1 cellular context compared by ENCODE assay signal in the genomic region with DNA sequence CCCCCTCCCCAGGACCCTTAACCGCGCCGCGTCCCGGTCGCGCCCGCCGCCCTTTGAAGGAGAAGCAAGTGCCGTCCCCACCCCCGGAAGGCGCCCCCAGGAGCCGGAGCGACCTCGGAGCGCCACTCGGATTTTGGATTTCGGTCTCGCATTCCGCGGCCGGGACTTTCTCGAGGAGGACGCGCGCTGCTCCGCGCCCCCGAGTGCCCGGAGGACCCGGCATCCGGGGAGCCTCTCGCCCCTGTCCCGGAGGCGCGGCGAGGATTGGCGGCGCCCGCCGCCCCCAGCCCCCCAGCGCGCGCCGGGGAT.
TF ChIP-seq lines count a peak whose summit lies in the region.

No MANE protein-coding gene starts in this region.

TF ChIP-seq in K562, 482 proteins besides CTCF, POLR2A, EP300 and RAD21 (continued from another document):
- TF ChIP-seq, protein P1, sequence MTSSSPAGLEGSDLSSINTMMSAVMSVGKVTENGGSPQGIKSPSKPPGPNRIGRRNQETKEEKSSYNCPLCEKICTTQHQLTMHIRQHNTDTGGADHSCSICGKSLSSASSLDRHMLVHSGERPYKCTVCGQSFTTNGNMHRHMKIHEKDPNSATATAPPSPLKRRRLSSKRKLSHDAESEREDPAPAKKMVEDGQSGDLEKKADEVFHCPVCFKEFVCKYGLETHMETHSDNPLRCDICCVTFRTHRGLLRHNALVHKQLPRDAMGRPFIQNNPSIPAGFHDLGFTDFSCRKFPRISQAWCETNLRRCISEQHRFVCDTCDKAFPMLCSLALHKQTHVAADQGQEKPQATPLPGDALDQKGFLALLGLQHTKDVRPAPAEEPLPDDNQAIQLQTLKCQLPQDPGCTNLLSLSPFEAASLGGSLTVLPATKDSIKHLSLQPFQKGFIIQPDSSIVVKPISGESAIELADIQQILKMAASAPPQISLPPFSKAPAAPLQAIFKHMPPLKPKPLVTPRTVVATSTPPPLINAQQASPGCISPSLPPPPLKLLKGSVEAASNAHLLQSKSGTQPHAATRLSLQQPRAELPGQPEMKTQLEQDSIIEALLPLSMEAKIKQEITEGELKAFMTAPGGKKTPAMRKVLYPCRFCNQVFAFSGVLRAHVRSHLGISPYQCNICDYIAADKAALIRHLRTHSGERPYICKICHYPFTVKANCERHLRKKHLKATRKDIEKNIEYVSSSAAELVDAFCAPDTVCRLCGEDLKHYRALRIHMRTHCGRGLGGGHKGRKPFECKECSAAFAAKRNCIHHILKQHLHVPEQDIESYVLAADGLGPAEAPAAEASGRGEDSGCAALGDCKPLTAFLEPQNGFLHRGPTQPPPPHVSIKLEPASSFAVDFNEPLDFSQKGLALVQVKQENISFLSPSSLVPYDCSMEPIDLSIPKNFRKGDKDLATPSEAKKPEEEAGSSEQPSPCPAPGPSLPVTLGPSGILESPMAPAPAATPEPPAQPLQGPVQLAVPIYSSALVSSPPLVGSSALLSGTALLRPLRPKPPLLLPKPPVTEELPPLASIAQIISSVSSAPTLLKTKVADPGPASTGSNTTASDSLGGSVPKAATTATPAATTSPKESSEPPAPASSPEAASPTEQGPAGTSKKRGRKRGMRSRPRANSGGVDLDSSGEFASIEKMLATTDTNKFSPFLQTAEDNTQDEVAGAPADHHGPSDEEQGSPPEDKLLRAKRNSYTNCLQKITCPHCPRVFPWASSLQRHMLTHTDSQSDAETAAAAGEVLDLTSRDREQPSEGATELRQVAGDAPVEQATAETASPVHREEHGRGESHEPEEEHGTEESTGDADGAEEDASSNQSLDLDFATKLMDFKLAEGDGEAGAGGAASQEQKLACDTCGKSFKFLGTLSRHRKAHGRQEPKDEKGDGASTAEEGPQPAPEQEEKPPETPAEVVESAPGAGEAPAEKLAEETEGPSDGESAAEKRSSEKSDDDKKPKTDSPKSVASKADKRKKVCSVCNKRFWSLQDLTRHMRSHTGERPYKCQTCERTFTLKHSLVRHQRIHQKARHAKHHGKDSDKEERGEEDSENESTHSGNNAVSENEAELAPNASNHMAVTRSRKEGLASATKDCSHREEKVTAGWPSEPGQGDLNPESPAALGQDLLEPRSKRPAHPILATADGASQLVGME (CRISPR knock-in tag; IDR thresholded peaks at IDR 0.05), result no peak
- TF ChIP-seq FOSL1 (tag; conservative IDR thresholded peaks at IDR 0.05), result no peak
- TF ChIP-seq ADNP (tag; IDR thresholded peaks at IDR 0.05), result no peak
- TF ChIP-seq, protein P2, sequence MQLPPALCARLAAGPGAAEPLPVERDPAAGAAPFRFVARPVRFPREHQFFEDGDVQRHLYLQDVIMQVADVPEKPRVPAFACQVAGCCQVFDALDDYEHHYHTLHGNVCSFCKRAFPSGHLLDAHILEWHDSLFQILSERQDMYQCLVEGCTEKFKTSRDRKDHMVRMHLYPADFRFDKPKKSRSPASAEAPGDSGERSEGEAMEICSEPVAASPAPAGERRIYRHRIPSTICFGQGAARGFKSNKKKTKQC (CRISPR knock-in tag; IDR thresholded peaks at IDR 0.05), result 0 out of 2 replicates have a peak, but pooled peaks have one; percentile 9
- TF ChIP-seq MAFF (IDR thresholded peaks at IDR 0.05; ENCODE audit: low read length), result no peak
- TF ChIP-seq RBM17 (IDR thresholded peaks at IDR 0.05; ENCODE audit: borderline replicate concordance, low read depth, low read length), result no peak
- no peak for TF ChIP-seq PHB2 (IDR thresholded peaks at IDR 0.05; ENCODE audit: low read depth)
- no peak for TF ChIP-seq BRCA1 (IDR thresholded peaks at IDR 0.05)
- TF ChIP-seq BRCA1 (CRISPR knock-in tag; IDR thresholded peaks at IDR 0.05), result no peak
- no peak for TF ChIP-seq MEF2A (IDR thresholded peaks at IDR 0.05; ENCODE audit: control insufficient read depth, low read depth, low read length)
- TF ChIP-seq CBX5 (IDR thresholded peaks at IDR 0.05; ENCODE audit: borderline replicate concordance, low read depth), result no peak
- TF ChIP-seq CEBPG (CRISPR knock-in tag; IDR thresholded peaks at IDR 0.05), result no peak
- TF ChIP-seq CEBPG (tag; conservative IDR thresholded peaks at IDR 0.05 in 1 of 2, IDR thresholded peaks at IDR 0.05 in 1 of 2), result no peak
- TF ChIP-seq, protein P3, sequence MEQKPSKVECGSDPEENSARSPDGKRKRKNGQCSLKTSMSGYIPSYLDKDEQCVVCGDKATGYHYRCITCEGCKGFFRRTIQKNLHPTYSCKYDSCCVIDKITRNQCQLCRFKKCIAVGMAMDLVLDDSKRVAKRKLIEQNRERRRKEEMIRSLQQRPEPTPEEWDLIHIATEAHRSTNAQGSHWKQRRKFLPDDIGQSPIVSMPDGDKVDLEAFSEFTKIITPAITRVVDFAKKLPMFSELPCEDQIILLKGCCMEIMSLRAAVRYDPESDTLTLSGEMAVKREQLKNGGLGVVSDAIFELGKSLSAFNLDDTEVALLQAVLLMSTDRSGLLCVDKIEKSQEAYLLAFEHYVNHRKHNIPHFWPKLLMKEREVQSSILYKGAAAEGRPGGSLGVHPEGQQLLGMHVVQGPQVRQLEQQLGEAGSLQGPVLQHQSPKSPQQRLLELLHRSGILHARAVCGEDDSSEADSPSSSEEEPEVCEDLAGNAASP (IDR thresholded peaks at IDR 0.05), result no peak
